In the genomic region with DNA sequence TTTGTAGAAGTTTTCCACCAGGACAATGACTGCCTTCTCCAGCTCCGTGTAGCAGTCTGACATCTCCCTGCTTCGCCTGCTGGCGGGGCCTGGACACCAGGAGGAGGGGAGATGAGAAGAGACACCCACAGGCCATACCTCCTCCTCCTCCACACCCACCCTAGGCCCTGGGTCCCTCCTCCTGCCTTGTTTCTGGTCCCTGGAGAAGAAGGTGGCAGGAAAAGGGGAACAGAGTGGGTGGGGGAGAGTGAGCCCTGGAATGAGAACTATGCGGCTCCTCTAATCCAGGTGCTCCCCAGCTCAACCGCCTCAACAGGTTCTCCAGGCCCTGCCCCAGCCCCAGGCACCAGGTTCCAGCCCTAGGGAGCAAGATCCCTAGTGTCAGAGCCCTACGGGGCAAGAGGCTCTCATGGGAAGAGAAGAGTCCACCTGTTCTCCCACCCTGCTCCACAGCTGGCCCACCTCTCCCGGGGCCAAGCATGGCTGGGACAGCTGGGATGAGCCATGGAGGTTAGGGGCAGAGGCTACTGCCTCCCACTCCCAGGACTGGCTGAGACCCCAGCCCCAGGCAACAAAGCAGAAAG, we compare ENCODE assay signal across 1 cellular context.
A peak's percentile ranks its signal among the peaks of the same experiment; 100 is the strongest.
TF ChIP-seq lines count a peak whose summit lies in the region.

No MANE protein-coding gene starts in this region.

TF ChIP-seq in HepG2, 621 proteins besides CTCF, POLR2A, EP300 and RAD21 (continued from another document):
- TF ChIP-seq MAF1 (CRISPR knock-in tag; IDR thresholded peaks at IDR 0.05; ENCODE audit: borderline replicate concordance) (no peak), FIP1L1 (IDR thresholded peaks at IDR 0.05; ENCODE audit: borderline replicate concordance, insufficient read depth, low read depth, low read length) (no peak), POGK (CRISPR knock-in tag; conservative IDR thresholded peaks at IDR 0.05) (0 out of 2 replicates have a peak, but pooled peaks have one; percentile 5)
- TF ChIP-seq, protein P1, sequence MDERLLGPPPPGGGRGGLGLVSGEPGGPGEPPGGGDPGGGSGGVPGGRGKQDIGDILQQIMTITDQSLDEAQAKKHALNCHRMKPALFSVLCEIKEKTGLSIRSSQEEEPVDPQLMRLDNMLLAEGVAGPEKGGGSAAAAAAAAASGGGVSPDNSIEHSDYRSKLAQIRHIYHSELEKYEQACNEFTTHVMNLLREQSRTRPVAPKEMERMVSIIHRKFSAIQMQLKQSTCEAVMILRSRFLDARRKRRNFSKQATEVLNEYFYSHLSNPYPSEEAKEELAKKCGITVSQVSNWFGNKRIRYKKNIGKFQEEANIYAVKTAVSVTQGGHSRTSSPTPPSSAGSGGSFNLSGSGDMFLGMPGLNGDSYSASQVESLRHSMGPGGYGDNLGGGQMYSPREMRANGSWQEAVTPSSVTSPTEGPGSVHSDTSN (CRISPR knock-in tag; IDR thresholded peaks at IDR 0.05) = no peak
